Comparison of ENCODE assay signal across 9 cellular contexts in the genomic region with DNA sequence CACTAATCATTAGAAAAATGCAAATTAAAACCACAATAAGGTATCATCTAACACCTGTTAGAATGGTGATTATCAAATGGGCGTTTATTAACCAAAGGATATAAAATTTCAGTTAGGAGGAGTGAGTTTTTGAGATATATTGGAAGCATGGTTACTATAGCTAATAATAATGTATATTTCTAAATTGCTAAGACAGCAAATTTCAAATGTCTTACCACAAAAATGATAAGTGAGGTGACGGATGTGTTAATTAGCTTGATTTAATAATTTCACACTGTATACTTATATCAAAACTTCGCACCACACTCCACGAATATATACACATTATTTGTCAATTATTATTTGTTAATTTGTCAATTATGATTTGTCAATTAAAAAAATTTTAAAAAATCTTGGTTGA.
"Had no signal": no experiment of that assay in that cellular context is flagged by ENCODE, and none has a peak within 500 bp of the region (broad histone marks: within the 10 kb centered on the region; RNA-seq: fewer than 3 reads in every experiment).

No MANE protein-coding gene starts in this region.

- ATAC-seq: GM23338 had no signal

- H2AFZ ChIP-seq: GM23338 had no signal

- FAIRE-seq: H1, H54, HTR-8/SVneo had no signal

- DNase-seq: H9, HCEC 1CT, Karpas-422, KBM-7 had no signal

- H3K4me3 ChIP-seq: GM23338 had no signal

- H3K27ac ChIP-seq: KMS-11 had no signal

- H3K9ac ChIP-seq: KMS-11 had no signal

- H3K4me2 ChIP-seq: GM23338, KMS-11 had no signal
